ENCODE assay signal across 25 cellular contexts in the genomic region with DNA sequence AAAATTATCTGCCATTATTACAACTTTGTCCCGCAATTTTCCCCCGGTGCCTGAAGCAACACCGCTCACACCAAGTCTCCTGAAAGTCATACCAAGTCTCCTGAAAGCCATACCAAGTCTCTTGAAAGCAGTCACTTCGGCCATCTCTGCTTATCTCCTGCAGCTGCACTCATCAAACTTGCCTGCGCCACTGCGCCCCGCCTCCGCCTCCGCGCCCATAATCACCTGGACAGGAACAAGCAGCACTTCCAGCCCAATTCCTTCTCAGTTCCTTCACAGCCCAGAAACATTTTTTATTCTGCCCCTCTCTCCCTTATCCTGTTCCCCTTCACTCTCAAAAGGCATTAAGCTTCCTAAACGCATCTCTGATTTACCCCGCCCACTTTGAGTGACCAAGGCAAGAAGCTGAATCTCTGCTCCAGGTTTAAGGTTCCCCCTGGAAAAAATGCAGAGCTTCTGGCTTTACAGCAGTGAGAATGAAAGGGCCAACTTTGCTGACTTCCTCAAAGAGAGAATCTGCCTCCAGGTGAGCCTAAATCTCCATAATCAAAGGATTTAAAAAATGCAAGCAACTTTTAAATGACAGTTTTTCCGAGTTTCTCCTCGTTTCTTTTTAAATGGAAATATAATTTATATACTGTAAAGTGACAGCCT. TPM values are rescaled to one million over a fixed set of nuclear protein-coding genes. Genes with fewer than 3 reads are reported as not detected.
A peak's percentile ranks its signal among the peaks of the same experiment; 100 is the strongest.
DNase-seq lines count a peak whose midpoint lies in the region; ATAC-seq, FAIRE-seq and TF ChIP-seq lines count a peak whose summit lies in the region.
"Had no signal": no experiment of that assay in that cellular context is flagged by ENCODE, and none has a peak within 500 bp of the region (broad histone marks: within the 10 kb centered on the region; RNA-seq: fewer than 3 reads in every experiment).

No MANE protein-coding gene starts in this region.

- FAIRE-seq in colon (lab: Jason Lieb, UNC), result peak; percentile 41
- FAIRE-seq in kidney (lab: Jason Lieb, UNC), result peak; percentile 6
- FAIRE-seq: D721Med, G401.6, HTR-8/SVneo, K562 had no signal

- intact Hi-C loops in kidney (cut with DNase I), result no loop called here

- ATAC-seq in HG03135 (IDR thresholded peaks at IDR 0.05; ENCODE audit: unreplicated experiment), result no peak
- ATAC-seq: K562 had no signal

- no peak for TF ChIP-seq CTCF in kidney (IDR thresholded peaks at IDR 0.05; ENCODE audit: borderline replicate concordance, extremely low read depth, insufficient read depth)

- DNase-seq in NCI-H748 (lab: John Stamatoyannopoulos, UW; ENCODE audit: unreplicated experiment), result peak; percentile 23
- no peak for DNase-seq in NCI-H748 treated with DMSO at 0.1 percent for 48 hours (lab: John Stamatoyannopoulos, UW)
- DNase-seq in kidney, result no peak
- no peak for DNase-seq in NCI-H226
- no peak for DNase-seq in hepatic stellate cell (ENCODE audit: low spot score)
- no peak for DNase-seq in NCI-H187 (lab: John Stamatoyannopoulos, UW)
- DNase-seq: 8988T; CD8-positive, alpha-beta memory T cell; DMS79; GOT3; HFFc6; MV-4-11; NCI-H1436 treated with DMSO at 0.1 percent for 48 hours; NCI-H2081; NCI-H510A; SW 1271 had no signal

- no peaks in the 10 kb centered on the region for H3K4me1 ChIP-seq in kidney (ENCODE audit: control insufficient read depth in 1 of 2, insufficient read depth in 1 of 2, low read depth in 1 of 2, low read length in 2 of 2)
- H3K4me1 ChIP-seq: BLaER1 had no signal

- no peak overlapping the region for H3K9ac ChIP-seq in kidney (ENCODE audit: low read length in 2 of 2)
- H3K9ac ChIP-seq: BLaER1 had no signal

- H3K4me3 ChIP-seq in kidney (ENCODE audit: low read length in 2 of 2), result no peak overlapping the region
- H3K4me3 ChIP-seq: BLaER1, K562 had no signal

- H3K9me3 ChIP-seq in kidney (ENCODE audit: control insufficient read depth in 1 of 2, low read length in 2 of 2), result no peaks in the 10 kb centered on the region

- no peak overlapping the region for H3K27ac ChIP-seq in kidney (ENCODE audit: low read depth in 2 of 2, low read length in 2 of 2)
- H3K27ac ChIP-seq: BLaER1, HL-60 had no signal

- H3K36me3 ChIP-seq in kidney (ENCODE audit: control insufficient read depth in 1 of 2, insufficient read depth in 2 of 2, low read length in 2 of 2), result no peaks in the 10 kb centered on the region
- H3K36me3 ChIP-seq: BLaER1 had no signal

RNA-seq across cellular contexts. Expression of gene GPR50, which starts 7.7 kb away (rescaled TPM):
- total RNA-seq in kidney, result not detected
- not detected for polyA plus RNA-seq in kidney (ENCODE audit: insufficient read depth, low read depth, low replicate concordance)
- total RNA-seq: CD8-positive, alpha-beta memory T cell; HFFc6; K562; SK-MEL-5 had no signal
- polyA plus RNA-seq: CD8-positive, alpha-beta memory T cell had no signal
